ENCODE assay signal across 8 cellular contexts in genomic region chr3:36918050-36918449, GRCh38. TPM values are rescaled to one million over a fixed set of nuclear protein-coding genes. Genes with fewer than 3 reads are reported as not detected.
A peak's percentile ranks its signal among the peaks of the same experiment; 100 is the strongest.
DNase-seq lines count a peak whose midpoint lies in the region; ATAC-seq and TF ChIP-seq lines count a peak whose summit lies in the region.

No MANE protein-coding gene starts in this region.

- no peaks in the 10 kb centered on the region for H3K27me3 ChIP-seq in lower lobe of right lung (ENCODE audit: low read depth)

- H3K4me3 ChIP-seq in lower lobe of right lung, result no peak overlapping the region

- no peak for DNase-seq in activated naive CD4-positive, alpha-beta T cell treated with anti-CD3 and anti-CD28 coated beads, Interleukin-2, amount 50 U/mL, for 72 hours (ENCODE audit: low spot score in 2 of 2)
- DNase-seq in lower lobe of right lung (no peak), progenitor cell of endocrine pancreas (ENCODE audit: low spot score, unreplicated experiment) (no peak), iPS-NIHi7 (ENCODE audit: extremely low spot score) (no peak), H4 (ENCODE audit: low spot score) (no peak)

- H3K9me3 ChIP-seq in lower lobe of right lung, result no peaks in the 10 kb centered on the region

- intact Hi-C loops in lower lobe of right lung (cut with DNase I), result no loop called here

- peaks cover 10 to 12% of the 10 kb centered on the region in 2 donors for H3K9me3 Mint-ChIP-seq in activated naive CD4-positive, alpha-beta T cell treated with anti-CD3 and anti-CD28 coated beads, Interleukin-2, amount 50 U/mL, for 72 hours
- H3K9me3 Mint-ChIP-seq in progenitor cell of endocrine pancreas (ENCODE audit: low read depth), result peaks cover 7% of the 10 kb centered on the region

- TF ChIP-seq CTCF in lower lobe of right lung (IDR thresholded peaks at IDR 0.05) (no peak), progenitor cell of endocrine pancreas (IDR thresholded peaks at IDR 0.05; ENCODE audit: unreplicated experiment) (no peak)

- H3K4me3 Mint-ChIP-seq in progenitor cell of endocrine pancreas (ENCODE audit: low read depth), result no peak overlapping the region

- peaks cover 12 to 18% of the 10 kb centered on the region in 2 donors for H3K36me3 Mint-ChIP-seq in activated naive CD4-positive, alpha-beta T cell treated with anti-CD3 and anti-CD28 coated beads, Interleukin-2, amount 50 U/mL, for 72 hours
- H3K36me3 Mint-ChIP-seq in progenitor cell of endocrine pancreas (ENCODE audit: insufficient read depth), result peaks cover 5% of the 10 kb centered on the region

- H3K4me1 Mint-ChIP-seq in progenitor cell of endocrine pancreas (ENCODE audit: low read depth), result peaks cover 11% of the 10 kb centered on the region

- peaks cover 16% of the 10 kb centered on the region for H3K4me1 ChIP-seq in lower lobe of right lung

- ATAC-seq in GM18499 (IDR thresholded peaks at IDR 0.05; ENCODE audit: insufficient read depth, unreplicated experiment) (peak; percentile 89), GM21423 (IDR thresholded peaks at IDR 0.05; ENCODE audit: unreplicated experiment) (peak; percentile 87), HG03432 (IDR thresholded peaks at IDR 0.05; ENCODE audit: unreplicated experiment) (peak; percentile 95), lower lobe of right lung (no peak)
- ATAC-seq in activated naive CD4-positive, alpha-beta T cell treated with anti-CD3 and anti-CD28 coated beads, Interleukin-2, amount 50 U/mL, for 72 hours, result peak; percentile 92

- no peaks in the 10 kb centered on the region for H3K36me3 ChIP-seq in lower lobe of right lung

- H3K27ac ChIP-seq in lower lobe of right lung, result no peak overlapping the region

- H3K27me3 Mint-ChIP-seq in progenitor cell of endocrine pancreas, result no peaks in the 10 kb centered on the region

- H3K27ac Mint-ChIP-seq in activated naive CD4-positive, alpha-beta T cell treated with anti-CD3 and anti-CD28 coated beads, Interleukin-2, amount 50 U/mL, for 72 hours, result peak overlapping the region; percentile 78 to 91
- H3K27ac Mint-ChIP-seq in progenitor cell of endocrine pancreas, result no peak overlapping the region

RNA-seq across cellular contexts. Expression of gene TRANK1, which starts 26.8 kb away (rescaled TPM):
- 10 to 100 TPM; 16.8 to 21.5 TPM for total RNA-seq in activated naive CD4-positive, alpha-beta T cell treated with anti-CD3 and anti-CD28 coated beads, Interleukin-2, amount 50 U/mL, for 72 hours
- total RNA-seq in lower lobe of right lung (36.9 TPM), progenitor cell of endocrine pancreas (16.4 and 17.1 TPM in 2 replicates)
- 9.7 and 11.4 TPM in 2 replicates for total RNA-seq in H4 (2014; rRNA removed; shearing (Covaris generic))

Comparison
In these comparisons a context has a peak if more than half of its experiments do, and no peak if none do; other contexts are left out.
1. ATAC-seq: peak in GM18499 (single experiment), GM21423 (single experiment), HG03432 (single experiment) and activated naive CD4-positive, alpha-beta T cell treated with anti-CD3 and anti-CD28 coated beads, Interleukin-2, amount 50 U/mL, for 72 hours (2 of 2); none in lower lobe of right lung (0 of 2).